16 cellular contexts compared by ENCODE assay signal in the genomic region with DNA sequence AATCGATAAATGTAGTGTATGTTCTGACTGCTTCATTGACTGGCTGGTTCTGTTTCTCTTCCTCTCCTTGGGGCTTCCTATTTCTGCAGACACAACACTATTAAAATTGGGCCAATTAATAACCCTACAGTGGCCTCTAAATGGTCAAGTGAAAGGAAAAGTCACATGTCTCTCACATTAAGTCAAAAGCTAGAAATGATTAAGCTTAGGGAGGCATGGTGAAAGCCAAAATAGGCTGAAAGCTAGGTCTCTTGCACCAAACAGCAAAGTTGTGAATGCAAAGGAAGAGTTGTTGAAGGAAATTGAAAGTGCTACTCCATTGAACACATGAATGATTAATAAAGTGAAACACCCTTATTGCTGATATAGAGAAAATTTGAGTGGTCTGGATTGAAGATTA. TPM values are rescaled to one million over a fixed set of nuclear protein-coding genes. Genes with fewer than 3 reads are reported as not detected.
DNase-seq lines count a peak whose midpoint lies in the region; ATAC-seq, FAIRE-seq and TF ChIP-seq lines count a peak whose summit lies in the region.
"Had no signal": no experiment of that assay in that cellular context is flagged by ENCODE, and none has a peak within 500 bp of the region (broad histone marks: within the 10 kb centered on the region; RNA-seq: fewer than 3 reads in every experiment).

No MANE protein-coding gene starts in this region.

- H3K4me3 Mint-ChIP-seq in activated naive CD8-positive, alpha-beta T cell: no peak overlapping the region
- H3K4me3 Mint-ChIP-seq in activated T-helper 1 cell treated with anti-CD3 and anti-CD28 coated beads, Interleukin-12 subunit alpha, Interleukin-12 subunit beta, Interleukin-2, Interleukin-4 antibody, amounts not matched to agents 30 ng/mL and 10 ng/mL and 1 ng/mL, durations not matched to agents 14 hours and 24 hours and 36 hours: no peak overlapping the region
- H3K4me3 Mint-ChIP-seq: activated naive CD4-positive, alpha-beta T cell treated with anti-CD3 and anti-CD28 coated beads, Interleukin-2, amount 50 U/mL, for 24 hours; nephron progenitor cell; T-helper 1 cell treated with Interleukin-12 subunit alpha and Interleukin-12 subunit beta and Interleukin-4 antibody, amounts not matched to agents 30 μg/mL and 1 μg/mL, for 36 hours had no signal

- peak overlapping the region; percentile 7 for H3K27ac Mint-ChIP-seq in activated naive CD8-positive, alpha-beta T cell
- H3K27ac Mint-ChIP-seq in activated T-helper 1 cell treated with anti-CD3 and anti-CD28 coated beads, Interleukin-12 subunit alpha, Interleukin-12 subunit beta, Interleukin-2, Interleukin-4 antibody, amounts not matched to agents 30 ng/mL and 10 ng/mL and 1 ng/mL, durations not matched to agents 14 hours and 24 hours and 36 hours: no peak overlapping the region
- H3K27ac Mint-ChIP-seq: activated naive CD4-positive, alpha-beta T cell treated with anti-CD3 and anti-CD28 coated beads, Interleukin-2, amount 50 U/mL, for 24 hours; nephron progenitor cell; T-helper 1 cell treated with Interleukin-12 subunit alpha and Interleukin-12 subunit beta and Interleukin-4 antibody, amounts not matched to agents 30 μg/mL and 1 μg/mL, for 36 hours had no signal

- H3K36me3 Mint-ChIP-seq in activated naive CD8-positive, alpha-beta T cell: peaks cover 22% of the 10 kb centered on the region
- H3K36me3 Mint-ChIP-seq in activated T-helper 1 cell treated with anti-CD3 and anti-CD28 coated beads, Interleukin-12 subunit alpha, Interleukin-12 subunit beta, Interleukin-2, Interleukin-4 antibody, amounts not matched to agents 30 ng/mL and 10 ng/mL and 1 ng/mL, durations not matched to agents 14 hours and 24 hours and 36 hours (ENCODE audit: low read depth): peaks cover 36% of the 10 kb centered on the region

- no peaks in the 10 kb centered on the region for H3K27me3 Mint-ChIP-seq in activated naive CD8-positive, alpha-beta T cell
- no peaks in the 10 kb centered on the region for H3K27me3 Mint-ChIP-seq in activated T-helper 1 cell treated with anti-CD3 and anti-CD28 coated beads, Interleukin-12 subunit alpha, Interleukin-12 subunit beta, Interleukin-2, Interleukin-4 antibody, amounts not matched to agents 30 ng/mL and 10 ng/mL and 1 ng/mL, durations not matched to agents 14 hours and 24 hours and 36 hours (ENCODE audit: insufficient read depth)
- H3K27me3 Mint-ChIP-seq: activated naive CD4-positive, alpha-beta T cell treated with anti-CD3 and anti-CD28 coated beads, Interleukin-2, amount 50 U/mL, for 24 hours had no signal

- intact Hi-C loops in activated T-helper 1 cell treated with anti-CD3 and anti-CD28 coated beads, Interleukin-12 subunit alpha, Interleukin-12 subunit beta, Interleukin-2, Interleukin-4 antibody, amounts not matched to agents 30 ng/mL and 10 ng/mL and 1 ng/mL, durations not matched to agents 14 hours and 24 hours and 36 hours (cut with micrococcal nuclease): no loop called here

- TF ChIP-seq POLR2A in GM18505 (IDR thresholded peaks at IDR 0.05; ENCODE audit: borderline replicate concordance, extremely low read depth, insufficient read depth, insufficient read length): no peak

- no peak for FAIRE-seq in HTR-8/SVneo (lab: Jason Lieb, UNC)

- DNase-seq in HTR-8/SVneo (ENCODE audit: insufficient read length, low spot score) (no peak), DMS79 treated with DMSO at 0.1 percent for 48 hours (lab: John Stamatoyannopoulos, UW) (no peak)
- no peak for DNase-seq in activated T-helper 1 cell treated with anti-CD3 and anti-CD28 coated beads, Interleukin-12 subunit alpha, Interleukin-12 subunit beta, Interleukin-2, Interleukin-4 antibody, amounts not matched to agents 30 ng/mL and 10 ng/mL and 1 ng/mL, durations not matched to agents 14 hours and 24 hours and 36 hours (ENCODE audit: low spot score)
- DNase-seq: AML-193; cerebellar nuclear complex; NCI-H2171; nephron progenitor cell; Peyer's patch; stimulated activated CD8-positive, alpha-beta memory T cell treated with anti-CD3 and anti-CD28 coated beads, Interleukin-4, amount 100 ng/mL, for 48 hours had no signal

- peaks cover 23% of the 10 kb centered on the region for H3K4me1 Mint-ChIP-seq in activated naive CD8-positive, alpha-beta T cell (ENCODE audit: low read depth)
- peaks cover 5% of the 10 kb centered on the region for H3K4me1 Mint-ChIP-seq in activated T-helper 1 cell treated with anti-CD3 and anti-CD28 coated beads, Interleukin-12 subunit alpha, Interleukin-12 subunit beta, Interleukin-2, Interleukin-4 antibody, amounts not matched to agents 30 ng/mL and 10 ng/mL and 1 ng/mL, durations not matched to agents 14 hours and 24 hours and 36 hours (ENCODE audit: low read depth)
- H3K4me1 Mint-ChIP-seq: nephron progenitor cell had no signal

- H3K9me3 Mint-ChIP-seq in activated naive CD8-positive, alpha-beta T cell (ENCODE audit: low read depth): no peaks in the 10 kb centered on the region
- H3K9me3 Mint-ChIP-seq in activated T-helper 1 cell treated with anti-CD3 and anti-CD28 coated beads, Interleukin-12 subunit alpha, Interleukin-12 subunit beta, Interleukin-2, Interleukin-4 antibody, amounts not matched to agents 30 ng/mL and 10 ng/mL and 1 ng/mL, durations not matched to agents 14 hours and 24 hours and 36 hours: no peaks in the 10 kb centered on the region
- H3K9me3 Mint-ChIP-seq: activated naive CD4-positive, alpha-beta T cell treated with anti-CD3 and anti-CD28 coated beads, Interleukin-2, amount 50 U/mL, for 24 hours; T-helper 1 cell treated with Interleukin-12 subunit alpha and Interleukin-12 subunit beta and Interleukin-4 antibody, amounts not matched to agents 30 μg/mL and 1 μg/mL, for 36 hours had no signal

- peak; percentile 80 for ATAC-seq in GM18505 (IDR thresholded peaks at IDR 0.05; ENCODE audit: unreplicated experiment)
- ATAC-seq in GM19468 (IDR thresholded peaks at IDR 0.05; ENCODE audit: extremely low read depth, unreplicated experiment): peak; percentile 70
- ATAC-seq in HG02973 (IDR thresholded peaks at IDR 0.05; ENCODE audit: unreplicated experiment): peak; percentile 85
- no peak for ATAC-seq in esophagus mucosa

RNA-seq across cellular contexts. Expression of a gene that starts 58.2 kb away (rescaled TPM):
- 22.5 TPM for total RNA-seq in esophagus mucosa
- 77.6 and 80.9 TPM in 2 replicates for total RNA-seq in activated T-helper 1 cell treated with anti-CD3 and anti-CD28 coated beads, Interleukin-12 subunit alpha, Interleukin-12 subunit beta, Interleukin-2, Interleukin-4 antibody, amounts not matched to agents 30 ng/mL and 10 ng/mL and 1 ng/mL, durations not matched to agents 14 hours and 24 hours and 36 hours
